In genomic region chr9:135480071-135480941, GRCh38 we compare ENCODE assay signal across 8 cellular contexts. TPM values are rescaled to one million over a fixed set of nuclear protein-coding genes. Genes with fewer than 3 reads are reported as not detected.
DNase-seq lines count a peak whose midpoint lies in the region; ATAC-seq and TF ChIP-seq lines count a peak whose summit lies in the region.

No MANE protein-coding gene starts in this region.

- H3K27ac ChIP-seq in left lung (peak overlapping the region; percentile 48 to 64), testis (peak overlapping the region; percentile 31 to 61)

- H3K4me3 ChIP-seq in left lung (peak overlapping the region; percentile 66 to 79), testis (peak overlapping the region; percentile 60 to 82)

- no peak for TF ChIP-seq POLR2A in testis (IDR thresholded peaks at IDR 0.05)

- H3K4me1 ChIP-seq in left lung (peaks cover 10 to 21% of the 10 kb centered on the region in 2 donors), testis (peaks cover 6% of the 10 kb centered on the region)

- H3K27me3 ChIP-seq in left lung (peaks cover 0 to 40% of the 10 kb centered on the region in 2 donors), testis (no peaks in the 10 kb centered on the region)

- H3K36me3 Mint-ChIP-seq in chondrocyte (ENCODE audit: low read depth) = peaks cover 4% of the 10 kb centered on the region

- DNase-seq in NCI-H2227 (lab: John Stamatoyannopoulos, UW; ENCODE audit: unreplicated experiment) (peak; percentile 54), NCI-H2227 treated with DMSO at 0.1 percent for 48 hours (lab: John Stamatoyannopoulos, UW) (no peak), NCI-H345 treated with DMSO at 0.1 percent for 48 hours (lab: John Stamatoyannopoulos, UW; ENCODE audit: unreplicated experiment) (peak; percentile 27), chondrocyte (ENCODE audit: low spot score) (no peak), left lung (peak in 1 of 2 donors; percentile 84), testis (peak; percentile 58), NCI-H187 treated with DMSO at 0.1 percent for 48 hours (lab: John Stamatoyannopoulos, UW) (no peak)

- intact Hi-C loops in left lung (cut with DNase I) (no loop called here), testis (cut with DNase I; ENCODE audit: low total_unique reads) (no loop called here)

- H3K4me3 Mint-ChIP-seq in chondrocyte (ENCODE audit: unreplicated experiment) = peak overlapping the region; percentile 63

- peaks cover 3% of the 10 kb centered on the region for H3K27me3 Mint-ChIP-seq in chondrocyte (ENCODE audit: low read depth)

- H3K9me3 Mint-ChIP-seq in chondrocyte (ENCODE audit: low read depth) = no peaks in the 10 kb centered on the region

- H3K9me3 ChIP-seq in left lung (no peaks in the 10 kb centered on the region), testis (no peaks in the 10 kb centered on the region)

- no peak overlapping the region for H3K27ac Mint-ChIP-seq in chondrocyte (ENCODE audit: unreplicated experiment)

- peaks cover 12% of the 10 kb centered on the region for H3K4me1 Mint-ChIP-seq in chondrocyte (ENCODE audit: low read depth)

- WGBS in testis, 2 donors = 0 to 1% methylated on average over 6 to 49 of the region's 76 CpGs

- TF ChIP-seq CTCF in chondrocyte (IDR thresholded peaks at IDR 0.05) (peak; percentile 8), left lung (IDR thresholded peaks at IDR 0.05) (no peak), testis (IDR thresholded peaks at IDR 0.05) (no peak)

- peak; percentile 67 for ATAC-seq in left lung
- ATAC-seq in GM19023 (IDR thresholded peaks at IDR 0.05; ENCODE audit: unreplicated experiment) = no peak

- H3K36me3 ChIP-seq in left lung (peaks cover 0 to 17% of the 10 kb centered on the region in 2 donors), testis (ENCODE audit: low read depth, missing control alignments) (no peaks in the 10 kb centered on the region)

RNA-seq across cellular contexts. Expression of gene PPP1R26, which starts 0.7 kb away (rescaled TPM):
- total RNA-seq in chondrocyte (9.1 to 19.6 TPM (median 19.5 TPM) in 3 replicates), left lung (10 to 100 TPM; 18.1 to 20.7 TPM), testis (10 to 100 TPM; 33.1 to 38.8 TPM)
- polyA plus RNA-seq in testis (ENCODE audit: insufficient read depth, low read depth, low replicate concordance) = 15.6 TPM

RNA-seq across cellular contexts. Expression of gene MRPS2, which starts 20.2 kb away (rescaled TPM):
- 22.7 to 24.6 TPM (median 24.4 TPM) in 3 replicates for total RNA-seq in chondrocyte
- 10 to 100 TPM; 21.9 to 25.8 TPM for total RNA-seq in left lung
- total RNA-seq in testis = 10 to 100 TPM; 35.9 to 40.4 TPM
- 34.7 TPM for polyA plus RNA-seq in testis (ENCODE audit: insufficient read depth, low read depth, low replicate concordance)

RNA-seq across cellular contexts. Expression of gene LCN1, which starts 40.9 kb away (rescaled TPM):
- total RNA-seq in chondrocyte (0.60 TPM in 1 of 3 replicates, not detected in the others), left lung (not detected), testis (not detected)
- polyA plus RNA-seq in testis (ENCODE audit: insufficient read depth, low read depth, low replicate concordance) = 2.7 TPM

Comparison
In these comparisons a context has a peak if more than half of its experiments do, and no peak if none do; other contexts are left out.
1. DNase-seq: peak in NCI-H2227 (single experiment), NCI-H345 treated with DMSO at 0.1 percent for 48 hours (single experiment) and testis (single experiment); none in NCI-H2227 treated with DMSO at 0.1 percent for 48 hours (single experiment), chondrocyte (single experiment) and NCI-H187 treated with DMSO at 0.1 percent for 48 hours (single experiment).